ENCODE assay signal across 18 cellular contexts in genomic region chr12:58169826-58170225, GRCh38.
DNase-seq lines count a peak whose midpoint lies in the region; ATAC-seq and TF ChIP-seq lines count a peak whose summit lies in the region.
"Had no signal": no experiment of that assay in that cellular context is flagged by ENCODE, and none has a peak within 500 bp of the region (broad histone marks: within the 10 kb centered on the region; RNA-seq: fewer than 3 reads in every experiment).

No MANE protein-coding gene starts in this region.

- no peaks in the 10 kb centered on the region for H4K20me1 ChIP-seq in hepatocyte (ENCODE audit: insufficient read depth, poor library complexity, severe bottlenecking)

- H3K4me3 ChIP-seq in A673 (ENCODE audit: low read depth, low read length, poor library complexity, severe bottlenecking) (no peak overlapping the region), hepatocyte (no peak overlapping the region)
- H3K4me3 ChIP-seq: Peyer's patch had no signal

- peaks cover 3% of the 10 kb centered on the region for H3K9me3 Mint-ChIP-seq in neural crest cell

- H3K79me2 ChIP-seq in hepatocyte, result no peaks in the 10 kb centered on the region

- CTCF ChIA-PET in A673 (lab: Charles Lee), result no interaction called here

- peak overlapping the region; percentile 59 for H3K27ac Mint-ChIP-seq in neural crest cell (ENCODE audit: unreplicated experiment)
- H3K27ac Mint-ChIP-seq: CD8-positive, alpha-beta memory T cell had no signal

- TF ChIP-seq POLR2A in GM18505 (IDR thresholded peaks at IDR 0.05; ENCODE audit: borderline replicate concordance, extremely low read depth, insufficient read depth, insufficient read length), result no peak

- H3K4me2 ChIP-seq in hepatocyte, result no peak overlapping the region

- H3K9me2 ChIP-seq in hepatocyte (replicated peaks; ENCODE audit: insufficient read depth), result no peaks in the 10 kb centered on the region

- peak; percentile 44 for DNase-seq in A673 (ENCODE audit: low spot score)
- DNase-seq in SK-MEL-5 (ENCODE audit: low read depth, low spot score), result peak; percentile 93
- peak; percentile 77 for DNase-seq in globus pallidus (ENCODE audit: low spot score)
- no peak for DNase-seq in neural crest cell (ENCODE audit: low read depth, low spot score)
- no peak for DNase-seq in NCI-H345 (lab: John Stamatoyannopoulos, UW)
- DNase-seq in omental fat pad (ENCODE audit: low spot score), result no peak
- DNase-seq in hepatocyte (ENCODE audit: low spot score), result no peak
- DNase-seq: 8988T; AML-193; CD8-positive, alpha-beta memory T cell; H7; NCI-H1092 treated with DMSO at 0.1 percent for 48 hours; NCI-H2029 treated with DMSO at 0.1 percent for 48 hours; NCI-H524 treated with DMSO at 0.1 percent for 48 hours; Peyer's patch had no signal

- ATAC-seq in omental fat pad (ENCODE audit: low FRiP score) (no peak), GM18505 (IDR thresholded peaks at IDR 0.05; ENCODE audit: unreplicated experiment) (no peak)
- ATAC-seq: Right ventricle myocardium inferior had no signal

- WGBS in hepatocyte (ENCODE audit: low lambda C conversion rate, missing lambda C conversion rate), result 89% methylated on average over 2 of the region's 2 CpGs

- in situ Hi-C loops in SK-MEL-5 (cut with HindIII; ENCODE audit: low pct_unique_long_range_greater_than_20kb, low sequenced_read_pairs), result no loop called here

- peaks cover 2% of the 10 kb centered on the region for H3K36me3 Mint-ChIP-seq in neural crest cell (ENCODE audit: low read depth)
- H3K36me3 Mint-ChIP-seq: CD8-positive, alpha-beta memory T cell had no signal

- H3K27ac ChIP-seq in A673 (ENCODE audit: low read depth, low read length, poor library complexity, severe bottlenecking) (peak overlapping the region; percentile 30), hepatocyte (no peak overlapping the region)
- H3K27ac ChIP-seq: C4-2B, Peyer's patch had no signal

- H3K27me3 ChIP-seq in A673 (replicated peaks; ENCODE audit: insufficient read depth, low read depth, low read length, poor library complexity) (no peaks in the 10 kb centered on the region), hepatocyte (no peaks in the 10 kb centered on the region)
- H3K27me3 ChIP-seq: Peyer's patch had no signal

- H3K4me3 Mint-ChIP-seq in neural crest cell, result no peak overlapping the region
- H3K4me3 Mint-ChIP-seq: CD8-positive, alpha-beta memory T cell had no signal

- H3K9me3 ChIP-seq in A673 (ENCODE audit: low read depth, low read length, poor library complexity, severe bottlenecking), result no peaks in the 10 kb centered on the region
- no peaks in the 10 kb centered on the region for H3K9me3 ChIP-seq in hepatocyte (ENCODE audit: low read depth)
- H3K9me3 ChIP-seq: Peyer's patch had no signal

- intact Hi-C loops in A673 (cut with micrococcal nuclease; ENCODE audit: unreplicated experiment), result loop anchor here (10.0 kb wide), 1 partner anchor 175 kb away; no protein-coding TSS in a partner anchor

- no peak overlapping the region for H2AFZ ChIP-seq in hepatocyte

- POLR2A ChIA-PET in A673 (lab: Charles Lee; ENCODE audit: low non-redundant PET), result no interaction called here

- BruUV-seq in A673 (replicated peaks; lab: Mats Ljungman, UMichigan), result no TSS peak

- H3K4me1 ChIP-seq in A673 (ENCODE audit: insufficient read depth, low read length, poor library complexity, severe bottlenecking), result peaks cover 10% of the 10 kb centered on the region
- H3K4me1 ChIP-seq in hepatocyte (ENCODE audit: insufficient read depth), result no peaks in the 10 kb centered on the region
- H3K4me1 ChIP-seq: Peyer's patch had no signal

- peaks cover 19% of the 10 kb centered on the region for H3K4me1 Mint-ChIP-seq in neural crest cell
- H3K4me1 Mint-ChIP-seq: CD8-positive, alpha-beta memory T cell had no signal

- H3K36me3 ChIP-seq in A673 (ENCODE audit: insufficient read depth, low read length, poor library complexity, severe bottlenecking) (no peaks in the 10 kb centered on the region), hepatocyte (replicated peaks; ENCODE audit: insufficient read depth, low read depth) (no peaks in the 10 kb centered on the region)
- H3K36me3 ChIP-seq: Peyer's patch had no signal

- H3K27me3 Mint-ChIP-seq in neural crest cell (ENCODE audit: low read depth), result no peaks in the 10 kb centered on the region

- TF ChIP-seq CTCF in A673 (conservative IDR thresholded peaks at IDR 0.05; ENCODE audit: low read depth, low read length) (no peak), neural crest cell (conservative IDR thresholded peaks at IDR 0.05) (no peak), omental fat pad (IDR thresholded peaks at IDR 0.05) (no peak), hepatocyte (IDR thresholded peaks at IDR 0.05; ENCODE audit: poor library complexity) (no peak)

Comparison
In these comparisons a context has a peak if more than half of its experiments do, and no peak if none do; other contexts are left out.
1. DNase-seq: peak in A673 (single experiment), SK-MEL-5 (single experiment) and globus pallidus (single experiment); none in neural crest cell (single experiment), NCI-H345 (single experiment), omental fat pad (single experiment) and hepatocyte (single experiment).